Comparison of ENCODE assay signal across 16 cellular contexts in the genomic region with DNA sequence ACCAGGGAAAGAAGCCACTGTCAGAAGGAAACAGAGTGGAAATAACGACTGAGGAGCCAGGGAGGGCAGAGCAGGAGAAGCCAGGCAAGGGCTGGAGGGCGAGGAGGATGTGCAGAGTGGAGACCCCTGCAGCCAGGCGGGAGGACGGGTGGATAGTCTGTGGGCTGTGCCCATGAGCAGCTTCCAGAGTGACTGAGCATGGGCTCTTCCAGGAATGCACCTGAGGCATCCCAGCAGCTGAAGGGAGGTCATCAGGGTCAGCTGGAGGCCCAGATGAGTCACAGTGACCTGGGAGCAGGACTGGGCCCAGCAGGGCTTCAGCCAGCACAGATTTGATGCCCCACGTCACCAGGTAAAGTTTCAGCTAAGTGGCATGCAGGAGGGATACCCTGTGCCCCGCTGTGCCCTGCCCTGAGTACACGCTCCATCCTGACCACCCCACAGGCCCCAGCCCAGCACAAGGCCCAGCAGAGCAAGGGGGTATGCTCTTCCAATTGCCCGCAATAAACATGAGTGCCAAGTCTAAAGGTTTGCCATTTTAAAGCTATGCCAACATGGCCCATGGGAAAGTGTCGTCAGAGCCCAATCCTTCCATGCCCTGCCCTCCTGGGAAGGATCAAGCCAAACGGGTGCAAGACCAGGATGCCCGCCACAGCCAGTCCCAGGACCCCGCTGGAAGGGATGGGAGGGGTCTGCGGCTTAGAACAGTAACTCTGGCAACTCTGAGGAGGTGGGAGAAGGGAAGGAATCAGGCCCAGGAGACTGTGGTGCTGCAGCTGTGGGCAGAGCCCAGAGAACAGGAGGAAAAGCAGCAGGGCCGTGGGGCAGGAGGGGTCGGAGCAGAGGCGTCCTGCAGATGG.
"Had no signal": no experiment of that assay in that cellular context is flagged by ENCODE, and none has a peak within 500 bp of the region (broad histone marks: within the 10 kb centered on the region; RNA-seq: fewer than 3 reads in every experiment).

No MANE protein-coding gene starts in this region.

- H3K36me3 ChIP-seq: breast epithelium, esophagus muscularis mucosa, thyroid gland, vagina had no signal

- H2AFZ ChIP-seq: parathyroid adenoma had no signal

- H3K4me1 Mint-ChIP-seq: activated naive CD8-positive, alpha-beta T cell treated with anti-CD3 and anti-CD28 coated beads, Interleukin-2, amount 10 ng/mL, durations not matched to agents 7 days and 5 days had no signal

- H3K4me3 Mint-ChIP-seq: activated naive CD8-positive, alpha-beta T cell treated with anti-CD3 and anti-CD28 coated beads, Interleukin-2, amount 10 ng/mL, durations not matched to agents 7 days and 5 days; nephron had no signal

- H3K4me1 ChIP-seq: breast epithelium, parathyroid adenoma had no signal

- H3K27me3 ChIP-seq: breast epithelium, thyroid gland, vagina had no signal

- H3K9me3 ChIP-seq: breast epithelium, esophagus muscularis mucosa, thyroid gland, vagina had no signal

- H3K4me3 ChIP-seq: breast epithelium, dorsolateral prefrontal cortex, esophagus muscularis mucosa, skin epidermis, thyroid gland, vagina had no signal

- H3K27ac ChIP-seq: breast epithelium, dorsolateral prefrontal cortex, esophagus muscularis mucosa, parathyroid adenoma, thyroid gland, vagina had no signal

- DNase-seq: activated CD4-positive, alpha-beta T cell treated with anti-CD3 and anti-CD28 coated beads for 48 hours; activated gamma-delta T cell; activated naive CD8-positive, alpha-beta T cell treated with anti-CD3 and anti-CD28 coated beads, Interleukin-2, amount 10 ng/mL, durations not matched to agents 7 days and 5 days; activated T-cell treated with anti-CD3 and anti-CD28 coated beads, Interleukin-2, amount 50 U/mL, for 1 hour; aorta; mammary epithelial cell; retina; T-helper 9 cell; thyroid gland had no signal

- H3K36me3 Mint-ChIP-seq: activated naive CD8-positive, alpha-beta T cell treated with anti-CD3 and anti-CD28 coated beads, Interleukin-2, amount 10 ng/mL, durations not matched to agents 7 days and 5 days had no signal

- H3K9me3 Mint-ChIP-seq: activated naive CD8-positive, alpha-beta T cell treated with anti-CD3 and anti-CD28 coated beads, Interleukin-2, amount 10 ng/mL, durations not matched to agents 7 days and 5 days; nephron had no signal

- H3K27ac Mint-ChIP-seq: activated naive CD8-positive, alpha-beta T cell treated with anti-CD3 and anti-CD28 coated beads, Interleukin-2, amount 10 ng/mL, durations not matched to agents 7 days and 5 days; nephron had no signal

- H3K9ac ChIP-seq: parathyroid adenoma had no signal
